Comparison of ENCODE assay signal across 20 cellular contexts in genomic region chr10:75977146-75977545, GRCh38.
"Had no signal": no experiment of that assay in that cellular context is flagged by ENCODE, and none has a peak within 500 bp of the region (broad histone marks: within the 10 kb centered on the region; RNA-seq: fewer than 3 reads in every experiment).

No MANE protein-coding gene starts in this region.

- DNase-seq: activated CD4-positive, alpha-beta T cell treated with anti-CD3 and anti-CD28 coated beads for 48 hours; activated CD4-positive, CD25-positive, alpha-beta regulatory T cell; activated CD8-positive, alpha-beta T cell treated with anti-CD3 and anti-CD28 coated beads for 36 hours; activated naive CD4-positive, alpha-beta T cell treated with Interleukin-2 at 50 U/mL for 16 hours; activated naive CD8-positive, alpha-beta T cell treated with anti-CD3 and anti-CD28 coated beads, Interleukin-2, amount 10 ng/mL, durations not matched to agents 7 days and 5 days; activated T-cell treated with anti-CD3 and anti-CD28 coated beads, Interleukin-2, amount 50 U/mL, for 24 hours; effector CD8-positive, alpha-beta T cell; esophagus squamous epithelium; stimulated activated CD4-positive, alpha-beta T cell treated with anti-CD3 and anti-CD28 coated beads, Interleukin-4, amount 100 ng/mL, for 1 hour; stimulated activated naive CD8-positive, alpha-beta T cell treated with anti-CD3 and anti-CD28 coated beads, Interleukin-15, amount 100 ng/mL, for 72 hours; trophoblast cell had no signal

- H3K4me3 Mint-ChIP-seq: activated CD8-positive, alpha-beta T cell treated with anti-CD3 and anti-CD28 coated beads for 36 hours; activated naive CD8-positive, alpha-beta T cell treated with anti-CD3 and anti-CD28 coated beads, Interleukin-2, amount 10 ng/mL, durations not matched to agents 7 days and 5 days; activated T-cell treated with anti-CD3 and anti-CD28 coated beads, Interleukin-2, amount 50 U/mL, for 24 hours; dendritic cell treated with granulocyte-macrophage colony-stimulating factor and Interleukin-4, amounts not matched to agents 40 ng/mL and 50 ng/mL, for 4 days; natural killer cell treated with Interleukin-12 subunit alpha and Interleukin-12 subunit beta and Interleukin-15 and Interleukin-18, amount 100 ng/mL, for 72 hours; stimulated activated naive CD8-positive, alpha-beta T cell treated with anti-CD3 and anti-CD28 coated beads, Interleukin-15, amount 100 ng/mL, for 72 hours had no signal

- H3K27me3 Mint-ChIP-seq: activated naive CD8-positive, alpha-beta T cell treated with anti-CD3 and anti-CD28 coated beads, Interleukin-2, amount 10 ng/mL, durations not matched to agents 7 days and 5 days; activated T-cell treated with anti-CD3 and anti-CD28 coated beads, Interleukin-2, amount 50 U/mL, for 24 hours; dendritic cell treated with granulocyte-macrophage colony-stimulating factor and Interleukin-4, amounts not matched to agents 40 ng/mL and 50 ng/mL, for 4 days had no signal

- H3K9me3 ChIP-seq: esophagus squamous epithelium, neutrophil had no signal

- H3K36me3 Mint-ChIP-seq: activated naive CD8-positive, alpha-beta T cell treated with anti-CD3 and anti-CD28 coated beads, Interleukin-2, amount 10 ng/mL, durations not matched to agents 7 days and 5 days; natural killer cell treated with Interleukin-12 subunit alpha and Interleukin-12 subunit beta and Interleukin-15 and Interleukin-18, amount 100 ng/mL, for 72 hours had no signal

- ATAC-seq: activated CD8-positive, alpha-beta T cell treated with anti-CD3 and anti-CD28 coated beads for 36 hours; left lobe of liver; natural killer cell treated with Interleukin-12 subunit alpha and Interleukin-12 subunit beta and Interleukin-15 and Interleukin-18, amount 100 ng/mL, for 72 hours; sciatic nerve; stimulated activated naive CD8-positive, alpha-beta T cell treated with anti-CD3 and anti-CD28 coated beads, Interleukin-15, amount 100 ng/mL, for 72 hours had no signal

- H3K27ac Mint-ChIP-seq: activated CD8-positive, alpha-beta T cell treated with anti-CD3 and anti-CD28 coated beads for 36 hours; activated naive CD8-positive, alpha-beta T cell treated with anti-CD3 and anti-CD28 coated beads, Interleukin-2, amount 10 ng/mL, durations not matched to agents 7 days and 5 days; activated T-cell treated with anti-CD3 and anti-CD28 coated beads, Interleukin-2, amount 50 U/mL, for 24 hours; activated T-helper 2 cell treated with anti-CD3 and anti-CD28 coated beads, Interferon-gamma antibody, Interleukin-2, Interleukin-4, amounts not matched to agents 10 μg/mL and 5 μg/mL and 100 μg/mL, durations not matched to agents 14 hours and 24 hours and 36 hours; dendritic cell treated with granulocyte-macrophage colony-stimulating factor and Interleukin-4, amounts not matched to agents 40 ng/mL and 50 ng/mL, for 4 days; natural killer cell treated with Interleukin-12 subunit alpha and Interleukin-12 subunit beta and Interleukin-15 and Interleukin-18, amount 100 ng/mL, for 72 hours; stimulated activated naive CD8-positive, alpha-beta T cell treated with anti-CD3 and anti-CD28 coated beads, Interleukin-15, amount 100 ng/mL, for 72 hours had no signal

- H3K4me3 ChIP-seq: cardiac muscle cell, esophagus squamous epithelium, lung, smooth muscle cell had no signal

- H3K4me1 Mint-ChIP-seq: activated naive CD8-positive, alpha-beta T cell treated with anti-CD3 and anti-CD28 coated beads, Interleukin-2, amount 10 ng/mL, durations not matched to agents 7 days and 5 days; stimulated activated naive CD8-positive, alpha-beta T cell treated with anti-CD3 and anti-CD28 coated beads, Interleukin-15, amount 100 ng/mL, for 72 hours had no signal
